Comparison of ENCODE assay signal across 1 cellular context in the genomic region with DNA sequence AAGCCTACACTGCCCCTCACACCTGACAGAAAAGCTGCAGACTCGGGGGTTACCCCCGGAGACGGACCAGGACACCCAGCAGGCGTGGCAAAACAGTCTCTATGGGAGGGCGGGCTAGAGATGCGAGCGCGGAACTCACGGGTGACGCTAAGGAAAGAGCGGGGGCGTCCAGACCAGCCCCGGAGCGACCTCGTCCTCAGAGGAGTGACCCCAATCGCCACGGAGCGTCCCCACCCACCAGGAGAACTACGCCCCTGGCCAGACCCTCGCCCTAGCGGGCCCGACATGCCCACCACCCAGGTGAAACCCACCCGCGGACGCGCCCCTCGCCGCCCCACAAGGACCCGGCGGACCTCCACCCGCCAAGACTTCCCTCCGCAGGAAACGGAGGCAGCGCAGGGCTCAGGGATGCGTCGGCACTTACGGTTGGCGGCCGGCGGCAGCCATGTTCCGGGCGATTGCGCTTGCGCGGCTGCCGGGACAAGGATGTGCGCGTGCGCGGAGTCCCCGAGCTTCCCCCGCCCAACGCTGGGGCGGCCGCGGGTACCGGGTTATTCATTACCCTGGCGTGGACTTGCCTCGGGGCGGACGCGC.
TF ChIP-seq lines count a peak whose summit lies in the region.

A gene (minus strand): TSS at position 462 of the 594 bp plus-strand sequence. CDS start 21,286 bp downstream, outside the sequence.

TF ChIP-seq in neural cell, 6 proteins besides CTCF, POLR2A, EP300 and RAD21 (continued from another document):
- TF ChIP-seq, protein P1, sequence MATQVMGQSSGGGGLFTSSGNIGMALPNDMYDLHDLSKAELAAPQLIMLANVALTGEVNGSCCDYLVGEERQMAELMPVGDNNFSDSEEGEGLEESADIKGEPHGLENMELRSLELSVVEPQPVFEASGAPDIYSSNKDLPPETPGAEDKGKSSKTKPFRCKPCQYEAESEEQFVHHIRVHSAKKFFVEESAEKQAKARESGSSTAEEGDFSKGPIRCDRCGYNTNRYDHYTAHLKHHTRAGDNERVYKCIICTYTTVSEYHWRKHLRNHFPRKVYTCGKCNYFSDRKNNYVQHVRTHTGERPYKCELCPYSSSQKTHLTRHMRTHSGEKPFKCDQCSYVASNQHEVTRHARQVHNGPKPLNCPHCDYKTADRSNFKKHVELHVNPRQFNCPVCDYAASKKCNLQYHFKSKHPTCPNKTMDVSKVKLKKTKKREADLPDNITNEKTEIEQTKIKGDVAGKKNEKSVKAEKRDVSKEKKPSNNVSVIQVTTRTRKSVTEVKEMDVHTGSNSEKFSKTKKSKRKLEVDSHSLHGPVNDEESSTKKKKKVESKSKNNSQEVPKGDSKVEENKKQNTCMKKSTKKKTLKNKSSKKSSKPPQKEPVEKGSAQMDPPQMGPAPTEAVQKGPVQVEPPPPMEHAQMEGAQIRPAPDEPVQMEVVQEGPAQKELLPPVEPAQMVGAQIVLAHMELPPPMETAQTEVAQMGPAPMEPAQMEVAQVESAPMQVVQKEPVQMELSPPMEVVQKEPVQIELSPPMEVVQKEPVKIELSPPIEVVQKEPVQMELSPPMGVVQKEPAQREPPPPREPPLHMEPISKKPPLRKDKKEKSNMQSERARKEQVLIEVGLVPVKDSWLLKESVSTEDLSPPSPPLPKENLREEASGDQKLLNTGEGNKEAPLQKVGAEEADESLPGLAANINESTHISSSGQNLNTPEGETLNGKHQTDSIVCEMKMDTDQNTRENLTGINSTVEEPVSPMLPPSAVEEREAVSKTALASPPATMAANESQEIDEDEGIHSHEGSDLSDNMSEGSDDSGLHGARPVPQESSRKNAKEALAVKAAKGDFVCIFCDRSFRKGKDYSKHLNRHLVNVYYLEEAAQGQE (IDR thresholded peaks at IDR 0.05; ENCODE audit: borderline replicate concordance), result peak; percentile 61
- peak; percentile 70 for TF ChIP-seq TAF1 (IDR thresholded peaks at IDR 0.05; ENCODE audit: low read depth)
